28 cellular contexts compared by ENCODE assay signal in the genomic region with DNA sequence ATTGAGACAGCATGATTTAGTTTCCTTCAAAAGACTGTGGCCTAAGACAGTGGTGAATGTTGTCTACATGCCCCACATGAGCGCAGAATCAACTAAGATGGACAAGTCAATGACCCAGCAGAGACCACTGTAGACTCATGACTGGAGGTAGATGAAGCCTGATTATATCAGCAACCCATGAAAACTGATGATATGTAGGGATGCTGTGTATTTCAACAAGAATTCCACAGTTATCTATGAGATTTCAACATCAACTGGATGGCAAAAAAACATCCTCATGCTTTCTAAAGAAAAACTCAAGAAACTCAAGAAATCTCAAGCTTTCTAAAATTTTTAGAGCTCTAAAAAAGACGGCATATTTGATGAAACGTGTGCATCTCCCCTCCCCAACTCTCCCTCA.
"Had no signal": no experiment of that assay in that cellular context is flagged by ENCODE, and none has a peak within 500 bp of the region (broad histone marks: within the 10 kb centered on the region; RNA-seq: fewer than 3 reads in every experiment).

No MANE protein-coding gene starts in this region.

- H3K36me3 ChIP-seq: left ventricle myocardium inferior, neural progenitor cell, neutrophil, ovary, right atrium auricular region, right lobe of liver, suprapubic skin, thoracic aorta, tibial artery, upper lobe of right lung had no signal

- H3K27ac Mint-ChIP-seq: immature natural killer cell; mesothelial cell of epicardium; naive B cell; natural killer cell; nephron progenitor cell; neural progenitor cell; progenitor cell of endocrine pancreas; stimulated activated naive CD8-positive, alpha-beta T cell treated with anti-CD3 and anti-CD28 coated beads, Interleukin-15, Interleukin-2, amounts not matched to agents 100 ng/mL and 50 ng/mL, for 24 hours had no signal

- H3K4me1 ChIP-seq: left ventricle myocardium inferior, neural progenitor cell, right atrium auricular region, right lobe of liver, suprapubic skin, tibial artery, upper lobe of right lung had no signal

- H3K9me3 Mint-ChIP-seq: nephron progenitor cell; stimulated activated naive CD8-positive, alpha-beta T cell treated with anti-CD3 and anti-CD28 coated beads, Interleukin-15, Interleukin-2, amounts not matched to agents 100 ng/mL and 50 ng/mL, for 24 hours had no signal

- H3K36me3 Mint-ChIP-seq: immature natural killer cell, mesothelial cell of epicardium, naive B cell, natural killer cell, neural progenitor cell had no signal

- H3K27me3 ChIP-seq: neural progenitor cell, neutrophil, ovary, right atrium auricular region, right lobe of liver, suprapubic skin, tibial artery, upper lobe of right lung had no signal

- H3K4me1 Mint-ChIP-seq: immature natural killer cell, naive B cell, natural killer cell, nephron progenitor cell, neural progenitor cell had no signal

- ATAC-seq: natural killer cell, right lobe of liver, upper lobe of right lung had no signal

- H3K4me3 Mint-ChIP-seq: immature natural killer cell; mesothelial cell of epicardium; naive B cell; natural killer cell; nephron progenitor cell; neural progenitor cell; stimulated activated naive CD8-positive, alpha-beta T cell treated with anti-CD3 and anti-CD28 coated beads, Interleukin-15, Interleukin-2, amounts not matched to agents 100 ng/mL and 50 ng/mL, for 24 hours had no signal

- H3K4me3 ChIP-seq: left ventricle myocardium inferior, lung, neural progenitor cell, ovary, right atrium auricular region, right lobe of liver, smooth muscle cell, suprapubic skin, thoracic aorta, tibial artery, upper lobe of right lung had no signal

- H3K9me3 ChIP-seq: neutrophil, ovary, right atrium auricular region, right lobe of liver, suprapubic skin, thoracic aorta, tibial artery, upper lobe of right lung had no signal

- H3K27ac ChIP-seq: left ventricle myocardium inferior, neural progenitor cell, neutrophil, ovary, right atrium auricular region, right lobe of liver, suprapubic skin, thoracic aorta, tibial artery, upper lobe of right lung had no signal

- H3K27me3 Mint-ChIP-seq: naive B cell; progenitor cell of endocrine pancreas; stimulated activated naive CD8-positive, alpha-beta T cell treated with anti-CD3 and anti-CD28 coated beads, Interleukin-15, Interleukin-2, amounts not matched to agents 100 ng/mL and 50 ng/mL, for 24 hours had no signal

- DNase-seq: hypothalamus; immature natural killer cell; islet precursor cell; left ventricle myocardium inferior; mesendoderm; naive B cell; natural killer cell; nephron progenitor cell; occipital lobe; ovary; right lobe of liver; stimulated activated CD4-positive, alpha-beta T cell treated with anti-CD3 and anti-CD28 coated beads, Interleukin-1b, Interleukin-23, amount 100 ng/mL, for 48 hours; stimulated activated CD4-positive, alpha-beta T cell treated with anti-CD3 and anti-CD28 coated beads, Interleukin-2, amount 100 ng/mL, for 48 hours; stimulated activated CD4-positive, alpha-beta T cell treated with anti-CD3 and anti-CD28 coated beads, Interleukin-4, amount 100 ng/mL, for 4 hours; stimulated activated CD8-positive, alpha-beta memory T cell treated with anti-CD3 and anti-CD28 coated beads, Interleukin-4, amount 100 ng/mL, for 48 hours; stimulated activated naive CD4-positive, alpha-beta T cell; tibial artery; upper lobe of right lung had no signal
